ENCODE assay signal across 40 cellular contexts in the genomic region with DNA sequence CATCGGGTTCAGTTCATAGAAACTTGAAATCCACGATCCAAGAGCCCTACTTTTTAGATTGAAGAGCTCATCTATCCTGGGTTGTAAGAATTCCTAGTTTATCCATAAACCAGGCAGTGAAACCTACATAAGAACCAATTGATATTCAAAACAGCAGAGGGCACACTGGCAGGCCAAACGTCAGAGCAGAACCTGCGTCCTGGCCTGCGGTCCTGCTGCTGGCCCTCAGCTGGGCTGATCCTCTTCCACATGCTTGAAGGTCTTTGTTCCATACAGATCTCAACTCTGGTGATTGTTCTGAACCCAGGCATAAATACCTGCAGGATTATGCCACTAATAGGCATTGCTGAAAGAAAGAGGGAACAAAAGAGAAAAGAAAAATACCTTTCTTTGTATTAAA. TPM values are rescaled to one million over a fixed set of nuclear protein-coding genes. Genes with fewer than 3 reads are reported as not detected.
"Had no signal": no experiment of that assay in that cellular context is flagged by ENCODE, and none has a peak within 500 bp of the region (broad histone marks: within the 10 kb centered on the region; RNA-seq: fewer than 3 reads in every experiment).

No MANE protein-coding gene starts in this region.

- DNase-seq: activated CD4-positive, alpha-beta memory T cell treated with anti-CD3 and anti-CD28 coated beads for 36 hours; activated CD4-positive, alpha-beta T cell treated with anti-CD3 and anti-CD28 coated beads for 36 hours; activated CD4-positive, alpha-beta T cell treated with anti-CD3 and anti-CD28 coated beads, Interleukin-2, amount 10 ng/mL, durations not matched to agents 24 days and 14 days; activated CD4-positive, CD25-positive, alpha-beta regulatory T cell; activated CD4-positive, CD25-positive, alpha-beta regulatory T cell treated with anti-CD3 and anti-CD28 coated beads, Interleukin-2, amount 50 U/mL, for 72 hours; activated CD8-positive, alpha-beta memory T cell treated with anti-CD3 and anti-CD28 coated beads, Interleukin-2, amount 10 ng/mL, durations not matched to agents 7 days and 5 days; activated CD8-positive, alpha-beta memory T cell treated with anti-CD3 and anti-CD28 coated beads, Interleukin-2, amount 50 U/mL, for 4 hours; activated CD8-positive, alpha-beta T cell treated with anti-CD3 and anti-CD28 coated beads, Interleukin-2, amount 10 ng/mL, durations not matched to agents 7 days and 5 days; activated effector memory CD4-positive, alpha-beta T cell treated with anti-CD3 and anti-CD28 coated beads, Interleukin-2, amount 50 U/mL, for 16 hours; activated naive CD4-positive, alpha-beta T cell treated with anti-CD3 and anti-CD28 coated beads for 36 hours; activated naive CD8-positive, alpha-beta T cell treated with anti-CD3 and anti-CD28 coated beads for 36 hours; activated naive CD8-positive, alpha-beta T cell treated with anti-CD3 and anti-CD28 coated beads, Interleukin-2, amount 50 U/mL, for 24 hours; activated T-cell treated with anti-CD3 and anti-CD28 coated beads, Interleukin-2, amount 50 U/mL, for 1 hour; activated T-cell treated with anti-CD3 and anti-CD28 coated beads, Interleukin-2, amount 50 U/mL, for 48 hours; adrenal gland; amygdala; aorta; body of pancreas; central memory CD4-positive, alpha-beta T cell; cerebellar nuclear complex; colonic mucosa; effector CD8-positive, alpha-beta T cell; esophagus squamous epithelium; foreskin melanocyte; T-helper 1 cell; T-helper 17 cell; T1000 had no signal

- H3K4me1 Mint-ChIP-seq: activated CD4-positive, alpha-beta T cell treated with anti-CD3 and anti-CD28 coated beads for 36 hours; activated CD4-positive, alpha-beta T cell treated with anti-CD3 and anti-CD28 coated beads, Interleukin-2, amount 10 ng/mL, durations not matched to agents 24 days and 14 days; activated CD8-positive, alpha-beta memory T cell treated with anti-CD3 and anti-CD28 coated beads, Interleukin-2, amount 10 ng/mL, durations not matched to agents 7 days and 5 days; activated naive CD4-positive, alpha-beta T cell treated with anti-CD3 and anti-CD28 coated beads, Interleukin-2, amount 50 U/mL, for 24 hours; activated naive CD8-positive, alpha-beta T cell treated with anti-CD3 and anti-CD28 coated beads for 36 hours; activated naive CD8-positive, alpha-beta T cell treated with anti-CD3 and anti-CD28 coated beads, Interleukin-2, amount 50 U/mL, for 24 hours; T-helper 17 cell had no signal

- H3K36me3 ChIP-seq: adrenal gland, colonic mucosa, esophagus squamous epithelium, gastroesophageal sphincter had no signal

- H3K9me3 ChIP-seq: adrenal gland, body of pancreas, colonic mucosa, esophagus squamous epithelium, gastroesophageal sphincter had no signal

- H3K9me3 Mint-ChIP-seq: activated CD4-positive, alpha-beta T cell treated with anti-CD3 and anti-CD28 coated beads, Interleukin-2, amount 10 ng/mL, durations not matched to agents 24 days and 14 days; activated T-helper 1 cell treated with anti-CD3 and anti-CD28 coated beads, Interleukin-12 subunit alpha, Interleukin-12 subunit beta, Interleukin-2, Interleukin-4 antibody, amounts not matched to agents 30 ng/mL and 10 ng/mL and 1 ng/mL, durations not matched to agents 14 hours and 24 hours and 36 hours had no signal

- H3K4me3 Mint-ChIP-seq: activated CD4-positive, alpha-beta memory T cell treated with anti-CD3 and anti-CD28 coated beads for 36 hours; activated CD4-positive, alpha-beta T cell treated with anti-CD3 and anti-CD28 coated beads for 36 hours; activated CD4-positive, alpha-beta T cell treated with anti-CD3 and anti-CD28 coated beads, Interleukin-2, amount 10 ng/mL, durations not matched to agents 24 days and 14 days; activated CD8-positive, alpha-beta memory T cell treated with anti-CD3 and anti-CD28 coated beads, Interleukin-2, amount 10 ng/mL, durations not matched to agents 7 days and 5 days; activated CD8-positive, alpha-beta T cell treated with anti-CD3 and anti-CD28 coated beads, Interleukin-2, amount 10 ng/mL, durations not matched to agents 7 days and 5 days; activated naive CD4-positive, alpha-beta T cell treated with anti-CD3 and anti-CD28 coated beads for 36 hours; activated naive CD4-positive, alpha-beta T cell treated with anti-CD3 and anti-CD28 coated beads, Interleukin-2, amount 50 U/mL, for 24 hours; activated naive CD8-positive, alpha-beta T cell treated with anti-CD3 and anti-CD28 coated beads for 36 hours; activated naive CD8-positive, alpha-beta T cell treated with anti-CD3 and anti-CD28 coated beads, Interleukin-2, amount 50 U/mL, for 24 hours; activated T-helper 1 cell treated with anti-CD3 and anti-CD28 coated beads, Interleukin-12 subunit alpha, Interleukin-12 subunit beta, Interleukin-2, Interleukin-4 antibody, amounts not matched to agents 30 ng/mL and 10 ng/mL and 1 ng/mL, durations not matched to agents 14 hours and 24 hours and 36 hours; T-helper 17 cell; T-helper 2 cell treated with Interferon-gamma antibody and Interleukin-4, amounts not matched to agents 5 μg/mL and 100 μg/mL, for 36 hours had no signal

- ATAC-seq: activated CD4-positive, alpha-beta T cell treated with anti-CD3 and anti-CD28 coated beads for 36 hours; activated CD8-positive, alpha-beta memory T cell treated with anti-CD3 and anti-CD28 coated beads, Interleukin-2, amount 10 ng/mL, durations not matched to agents 7 days and 5 days; activated CD8-positive, alpha-beta T cell treated with anti-CD3 and anti-CD28 coated beads, Interleukin-2, amount 10 ng/mL, durations not matched to agents 7 days and 5 days; activated naive CD8-positive, alpha-beta T cell treated with anti-CD3 and anti-CD28 coated beads, Interleukin-2, amount 50 U/mL, for 24 hours; body of pancreas; gastroesophageal sphincter; T-helper 17 cell had no signal

- H3K27me3 ChIP-seq: adrenal gland, colonic mucosa, esophagus squamous epithelium, gastroesophageal sphincter had no signal

- H3K27ac Mint-ChIP-seq: activated CD4-positive, alpha-beta memory T cell treated with anti-CD3 and anti-CD28 coated beads for 36 hours; activated CD4-positive, alpha-beta T cell treated with anti-CD3 and anti-CD28 coated beads for 36 hours; activated CD4-positive, alpha-beta T cell treated with anti-CD3 and anti-CD28 coated beads, Interleukin-2, amount 10 ng/mL, durations not matched to agents 24 days and 14 days; activated CD8-positive, alpha-beta memory T cell treated with anti-CD3 and anti-CD28 coated beads, Interleukin-2, amount 10 ng/mL, durations not matched to agents 7 days and 5 days; activated CD8-positive, alpha-beta T cell treated with anti-CD3 and anti-CD28 coated beads, Interleukin-2, amount 10 ng/mL, durations not matched to agents 7 days and 5 days; activated naive CD4-positive, alpha-beta T cell treated with anti-CD3 and anti-CD28 coated beads for 36 hours; activated naive CD4-positive, alpha-beta T cell treated with anti-CD3 and anti-CD28 coated beads, Interleukin-2, amount 50 U/mL, for 24 hours; activated naive CD8-positive, alpha-beta T cell treated with anti-CD3 and anti-CD28 coated beads for 36 hours; activated naive CD8-positive, alpha-beta T cell treated with anti-CD3 and anti-CD28 coated beads, Interleukin-2, amount 50 U/mL, for 24 hours; activated T-helper 1 cell treated with anti-CD3 and anti-CD28 coated beads, Interleukin-12 subunit alpha, Interleukin-12 subunit beta, Interleukin-2, Interleukin-4 antibody, amounts not matched to agents 30 ng/mL and 10 ng/mL and 1 ng/mL, durations not matched to agents 14 hours and 24 hours and 36 hours; activated T-helper 2 cell treated with anti-CD3 and anti-CD28 coated beads, Interferon-gamma antibody, Interleukin-2, Interleukin-4, amounts not matched to agents 10 μg/mL and 5 μg/mL and 100 μg/mL, durations not matched to agents 14 hours and 24 hours and 36 hours; T-helper 17 cell; T-helper 2 cell treated with Interferon-gamma antibody and Interleukin-4, amounts not matched to agents 5 μg/mL and 100 μg/mL, for 36 hours had no signal

- H3K4me1 ChIP-seq: adrenal gland, body of pancreas, colonic mucosa, esophagus squamous epithelium had no signal

- H3K27ac ChIP-seq: adrenal gland, body of pancreas, colonic mucosa, epithelial cell of prostate, esophagus squamous epithelium, gastroesophageal sphincter had no signal

- H3K36me3 Mint-ChIP-seq: activated CD4-positive, alpha-beta memory T cell treated with anti-CD3 and anti-CD28 coated beads for 36 hours; activated CD8-positive, alpha-beta memory T cell treated with anti-CD3 and anti-CD28 coated beads, Interleukin-2, amount 10 ng/mL, durations not matched to agents 7 days and 5 days; activated naive CD4-positive, alpha-beta T cell treated with anti-CD3 and anti-CD28 coated beads, Interleukin-2, amount 50 U/mL, for 24 hours had no signal

- H3K4me3 ChIP-seq: adrenal gland, body of pancreas, colonic mucosa, esophagus squamous epithelium, gastroesophageal sphincter had no signal

- H3K27me3 Mint-ChIP-seq: T-helper 17 cell had no signal

RNA-seq across cellular contexts. Expression of a gene that starts 47.0 kb away (rescaled TPM):
- total RNA-seq: activated CD4-positive, alpha-beta memory T cell treated with anti-CD3 and anti-CD28 coated beads for 36 hours; activated CD4-positive, alpha-beta T cell treated with anti-CD3 and anti-CD28 coated beads for 36 hours; activated CD4-positive, alpha-beta T cell treated with anti-CD3 and anti-CD28 coated beads, Interleukin-2, amount 10 ng/mL, durations not matched to agents 24 days and 14 days; activated CD8-positive, alpha-beta memory T cell treated with anti-CD3 and anti-CD28 coated beads for 36 hours; activated CD8-positive, alpha-beta memory T cell treated with anti-CD3 and anti-CD28 coated beads, Interleukin-2, amount 10 ng/mL, durations not matched to agents 7 days and 5 days; activated CD8-positive, alpha-beta T cell treated with anti-CD3 and anti-CD28 coated beads, Interleukin-2, amount 10 ng/mL, durations not matched to agents 7 days and 5 days; activated naive CD4-positive, alpha-beta T cell treated with anti-CD3 and anti-CD28 coated beads for 36 hours; activated naive CD8-positive, alpha-beta T cell treated with anti-CD3 and anti-CD28 coated beads for 36 hours; activated T-helper 1 cell treated with anti-CD3 and anti-CD28 coated beads, Interleukin-12 subunit alpha, Interleukin-12 subunit beta, Interleukin-2, Interleukin-4 antibody, amounts not matched to agents 30 ng/mL and 10 ng/mL and 1 ng/mL, durations not matched to agents 14 hours and 24 hours and 36 hours; activated T-helper 2 cell treated with anti-CD3 and anti-CD28 coated beads, Interferon-gamma antibody, Interleukin-2, Interleukin-4, amounts not matched to agents 10 μg/mL and 5 μg/mL and 100 μg/mL, durations not matched to agents 14 hours and 24 hours and 36 hours; adrenal gland; aorta; body of pancreas; colonic mucosa; dermis microvascular lymphatic vessel endothelial cell; endothelial cell of umbilical vein; esophagus squamous epithelium; fibroblast of lung; fibroblast of villous mesenchyme; gastroesophageal sphincter; glomerular endothelial cell; T-helper 17 cell had no signal
- polyA plus RNA-seq: adrenal gland, aorta, endothelial cell of umbilical vein, esophagus, fibroblast of lung had no signal
